In the genomic region with DNA sequence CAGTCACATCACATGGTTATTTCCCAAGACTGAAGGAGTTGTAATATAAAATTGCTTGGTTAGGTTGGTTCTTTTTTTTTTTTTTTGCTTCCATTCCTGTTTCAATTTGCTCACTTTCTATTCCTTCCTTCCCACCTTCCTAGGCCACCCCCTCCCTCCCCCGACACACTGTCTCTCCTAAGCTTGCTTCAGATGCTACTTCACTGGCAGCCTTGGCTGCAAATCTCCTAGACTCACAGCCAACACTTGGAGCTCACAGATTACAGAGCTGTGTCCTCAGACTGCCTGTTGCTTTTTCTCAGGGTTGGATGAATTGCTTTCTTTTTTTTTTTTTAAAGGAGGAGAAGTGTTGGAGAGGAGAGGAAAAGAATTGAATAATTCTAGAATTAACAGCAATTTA, we compare ENCODE assay signal across 22 cellular contexts.
"Had no signal": no experiment of that assay in that cellular context is flagged by ENCODE, and none has a peak within 500 bp of the region (broad histone marks: within the 10 kb centered on the region; RNA-seq: fewer than 3 reads in every experiment).

No MANE protein-coding gene starts in this region.

- H3K36me3 Mint-ChIP-seq: activated naive CD4-positive, alpha-beta T cell treated with anti-CD3 and anti-CD28 coated beads, Interleukin-2, amount 50 U/mL, for 72 hours; natural killer cell treated with Interleukin-12 subunit alpha and Interleukin-12 subunit beta and Interleukin-15 and Interleukin-18, amount 100 ng/mL, for 72 hours had no signal

- H3K9me3 Mint-ChIP-seq: activated CD4-positive, alpha-beta memory T cell treated with anti-CD3 and anti-CD28 coated beads, Interleukin-2, amount 10 ng/mL, durations not matched to agents 7 days and 5 days; activated CD4-positive, alpha-beta T cell treated with anti-CD3 and anti-CD28 coated beads, Interleukin-2, amount 10 ng/mL, durations not matched to agents 7 days and 5 days; activated naive CD4-positive, alpha-beta T cell treated with anti-CD3 and anti-CD28 coated beads, Interleukin-2, amount 50 U/mL, for 72 hours had no signal

- H3K27ac ChIP-seq: hepatocyte, testis, transverse colon had no signal

- H3K27ac Mint-ChIP-seq: activated CD4-positive, alpha-beta memory T cell treated with anti-CD3 and anti-CD28 coated beads, Interleukin-2, amount 10 ng/mL, durations not matched to agents 7 days and 5 days; activated CD4-positive, alpha-beta T cell treated with anti-CD3 and anti-CD28 coated beads, Interleukin-2, amount 10 ng/mL, durations not matched to agents 7 days and 5 days; activated naive CD4-positive, alpha-beta T cell treated with anti-CD3 and anti-CD28 coated beads, Interleukin-2, amount 50 U/mL, for 72 hours; natural killer cell treated with Interleukin-12 subunit alpha and Interleukin-12 subunit beta and Interleukin-15 and Interleukin-18, amount 100 ng/mL, for 72 hours; progenitor cell of endocrine pancreas; T-helper 17 cell had no signal

- H3K4me3 ChIP-seq: hepatocyte, smooth muscle cell, testis, transverse colon had no signal

- DNase-seq: activated CD4-positive, alpha-beta memory T cell treated with anti-CD3 and anti-CD28 coated beads, Interleukin-2, amount 10 ng/mL, durations not matched to agents 7 days and 5 days; activated CD4-positive, alpha-beta T cell treated with anti-CD3 and anti-CD28 coated beads, Interleukin-2, amount 10 ng/mL, durations not matched to agents 7 days and 5 days; activated CD4-positive, CD25-positive, alpha-beta regulatory T cell treated with anti-CD3 and anti-CD28 coated beads, Interleukin-2, amount 50 U/mL, for 72 hours; activated naive CD4-positive, alpha-beta T cell; activated T-cell treated with anti-CD3 and anti-CD28 coated beads, Interleukin-2, amount 50 U/mL, for 48 hours; dermis blood vessel endothelial cell; effector CD8-positive, alpha-beta T cell; islet precursor cell; mesenchymal stem cell; stimulated activated CD4-positive, alpha-beta T cell treated with anti-CD3 and anti-CD28 coated beads, Interleukin-15, amount 100 ng/mL, for 24 hours; stimulated activated CD4-positive, alpha-beta T cell treated with anti-CD3 and anti-CD28 coated beads, Interleukin-2, amount 100 ng/mL, for 24 hours; stimulated activated naive CD4-positive, alpha-beta T cell; T-helper 17 cell; T1000; testis; transverse colon had no signal

- H3K9me3 ChIP-seq: testis, transverse colon had no signal

- H3K27me3 ChIP-seq: hepatocyte, testis, transverse colon had no signal

- H3K4me1 ChIP-seq: testis, transverse colon had no signal

- H3K27me3 Mint-ChIP-seq: activated CD4-positive, alpha-beta T cell treated with anti-CD3 and anti-CD28 coated beads, Interleukin-2, amount 10 ng/mL, durations not matched to agents 7 days and 5 days had no signal

- H3K4me1 Mint-ChIP-seq: activated CD4-positive, alpha-beta memory T cell treated with anti-CD3 and anti-CD28 coated beads, Interleukin-2, amount 10 ng/mL, durations not matched to agents 7 days and 5 days; activated CD4-positive, alpha-beta T cell treated with anti-CD3 and anti-CD28 coated beads, Interleukin-2, amount 10 ng/mL, durations not matched to agents 7 days and 5 days; T-helper 17 cell had no signal

- H3K4me3 Mint-ChIP-seq: activated CD4-positive, alpha-beta memory T cell treated with anti-CD3 and anti-CD28 coated beads, Interleukin-2, amount 10 ng/mL, durations not matched to agents 7 days and 5 days; activated CD4-positive, alpha-beta T cell treated with anti-CD3 and anti-CD28 coated beads, Interleukin-2, amount 10 ng/mL, durations not matched to agents 7 days and 5 days; natural killer cell treated with Interleukin-12 subunit alpha and Interleukin-12 subunit beta and Interleukin-15 and Interleukin-18, amount 100 ng/mL, for 72 hours; T-helper 17 cell had no signal

- ATAC-seq: activated naive CD4-positive, alpha-beta T cell treated with anti-CD3 and anti-CD28 coated beads, Interleukin-2, amount 50 U/mL, for 72 hours; natural killer cell treated with Interleukin-12 subunit alpha and Interleukin-12 subunit beta and Interleukin-15 and Interleukin-18, amount 100 ng/mL, for 72 hours; SK-N-SH treated with all-trans-retinoic acid at 6 μM for 48 hours; T-helper 17 cell had no signal

- H3K36me3 ChIP-seq: transverse colon had no signal
